Comparison of ENCODE assay signal across 26 cellular contexts in the genomic region with DNA sequence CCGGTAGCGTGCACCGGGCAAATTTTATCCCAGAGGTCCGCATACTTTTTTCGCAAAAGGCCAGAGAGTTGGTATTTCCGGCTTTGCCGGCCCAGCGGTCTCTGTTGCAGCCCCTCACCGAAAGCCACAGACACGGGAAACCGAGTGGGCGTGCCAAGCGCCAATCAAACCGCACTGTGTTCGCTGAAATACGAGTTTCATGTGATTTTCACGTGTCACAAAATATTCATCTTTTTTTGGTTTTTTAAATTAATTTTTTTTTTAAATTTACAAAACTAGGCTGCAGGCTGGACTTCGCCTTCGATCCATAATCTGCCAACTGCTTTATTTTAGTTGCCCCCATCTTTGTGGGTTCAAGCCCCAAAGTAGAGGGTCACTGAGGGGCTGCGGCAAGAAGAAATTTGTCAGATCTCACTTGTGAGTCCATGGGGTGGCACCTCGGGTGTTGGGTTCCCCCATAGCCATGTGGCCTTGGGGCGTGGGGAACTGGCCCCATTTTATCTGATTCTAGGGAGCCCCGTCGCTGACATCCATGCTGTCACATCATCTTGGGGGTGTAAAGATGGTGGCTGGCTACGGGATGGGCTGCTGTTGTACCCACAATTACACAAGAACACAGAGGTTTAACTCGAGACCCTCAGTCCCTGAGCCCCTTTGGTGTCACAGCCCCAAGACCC. TPM values are rescaled to one million over a fixed set of nuclear protein-coding genes. Genes with fewer than 3 reads are reported as not detected.
A peak's percentile ranks its signal among the peaks of the same experiment; 100 is the strongest.
DNase-seq lines count a peak whose midpoint lies in the region; ATAC-seq, FAIRE-seq and TF ChIP-seq lines count a peak whose summit lies in the region.
"Had no signal": no experiment of that assay in that cellular context is flagged by ENCODE, and none has a peak within 500 bp of the region (broad histone marks: within the 10 kb centered on the region; RNA-seq: fewer than 3 reads in every experiment).

No MANE protein-coding gene starts in this region.

- FAIRE-seq in kidney (lab: Jason Lieb, UNC) = no peak
- FAIRE-seq: A204.1, GM12878, GM12892, GM18507 had no signal

- no peak overlapping the region for H3K4ac ChIP-seq in IMR-90 (ENCODE audit: low read depth, low read length)

- intact Hi-C loops in IMR-90 (cut with micrococcal nuclease) = no loop called here
- intact Hi-C loops in kidney (cut with DNase I) = no loop called here

- H4K91ac ChIP-seq in IMR-90 (ENCODE audit: insufficient read depth, low read depth, low read length) = no peak overlapping the region

- 99% methylated on average over 11 of the region's 26 CpGs; no CpG with 5 or more reads in 1 of the 2 experiments for WGBS in IMR-90 (ENCODE audit: extremely low coverage in 2 of 2, insufficient read length in 1 of 2), 2 experiments

- H3K27ac ChIP-seq in IMR-90 (ENCODE audit: insufficient read depth, low read length) (no peak overlapping the region), kidney (ENCODE audit: low read depth in 2 of 2, low read length in 2 of 2) (no peak overlapping the region), osteoblast (ENCODE audit: low read depth, low read length) (no peak overlapping the region)
- H3K27ac ChIP-seq: BLaER1 had no signal

- H4K20me1 ChIP-seq in IMR-90 (ENCODE audit: insufficient read depth, low read length) (no peaks in the 10 kb centered on the region), osteoblast (ENCODE audit: insufficient read depth, low read length) (no peaks in the 10 kb centered on the region)
- H4K20me1 ChIP-seq: BLaER1 had no signal

- 0 out of 4 replicates have a peak, but pooled peaks cover 0 to 3% of the 10 kb centered on the region in 2 experiments for H3K79me1 ChIP-seq in IMR-90 (ENCODE audit: low read depth in 1 of 2, low read length in 2 of 2)

- no peak overlapping the region for H2BK15ac ChIP-seq in IMR-90 (ENCODE audit: low read depth, low read length)

- TF ChIP-seq CTCF in IMR-90 (conservative IDR thresholded peaks at IDR 0.05; ENCODE audit: low read depth, low read length) (no peak), kidney (IDR thresholded peaks at IDR 0.05; ENCODE audit: borderline replicate concordance, extremely low read depth, insufficient read depth) (no peak), osteoblast (IDR thresholded peaks at IDR 0.05; ENCODE audit: extremely low read depth, low read depth, low read length) (no peak)

- no peak overlapping the region for H4K8ac ChIP-seq in IMR-90 (ENCODE audit: low read depth in 2 of 2, low read length in 2 of 2)

- H3K36me3 ChIP-seq in IMR-90 (ENCODE audit: control insufficient read depth, insufficient read depth, low read length) = peaks cover 12% of the 10 kb centered on the region; the same call in 1 of the 2 replicates
- H3K36me3 ChIP-seq in kidney (ENCODE audit: control insufficient read depth in 1 of 2, insufficient read depth in 2 of 2, low read length in 2 of 2) = no peaks in the 10 kb centered on the region
- no peaks in the 10 kb centered on the region for H3K36me3 ChIP-seq in osteoblast (ENCODE audit: insufficient read depth, low read length)
- H3K36me3 ChIP-seq: BE2C had no signal

- H2AFZ ChIP-seq in IMR-90 (replicated peaks; ENCODE audit: low read length, poor library complexity) (no peak overlapping the region), osteoblast (ENCODE audit: low read length) (no peak overlapping the region)

- no peak overlapping the region for H3K14ac ChIP-seq in IMR-90 (replicated peaks; ENCODE audit: low read depth, low read length)

- 0 out of 2 replicates have a peak overlapping the region, but pooled peaks have one; percentile 15 for H2AK5ac ChIP-seq in IMR-90 (ENCODE audit: low read depth, low read length)

- peaks cover 3% of the 10 kb centered on the region for H3K9me1 ChIP-seq in IMR-90 (ENCODE audit: insufficient read depth, low read length)

- H3K4me3 ChIP-seq in IMR-90 (ENCODE audit: insufficient read depth, low read depth, low read length) (no peak overlapping the region), kidney (ENCODE audit: low read length in 2 of 2) (no peak overlapping the region), osteoblast (ENCODE audit: insufficient read depth, low read length) (no peak overlapping the region)
- H3K4me3 ChIP-seq: BLaER1, GM12878 had no signal

- POLR2A ChIA-PET in IMR-90 (lab: Charles Lee; ENCODE audit: unreplicated experiment) = no interaction called here

- no peak overlapping the region for H2BK20ac ChIP-seq in IMR-90 (ENCODE audit: low read depth, low read length)

- no peak for TF ChIP-seq POLR2A in IMR-90 (IDR thresholded peaks at IDR 0.05; ENCODE audit: low read depth, low read length)

- CTCF ChIA-PET in IMR-90 (lab: Yijun Ruan, JAX) = no interaction called here

- no peak overlapping the region for H3K9ac ChIP-seq in IMR-90 (ENCODE audit: low read depth, low read length)
- no peak overlapping the region for H3K9ac ChIP-seq in kidney (ENCODE audit: low read length in 2 of 2)
- H3K9ac ChIP-seq: BLaER1 had no signal

- peaks cover 6% of the 10 kb centered on the region for H3K4me1 ChIP-seq in IMR-90 (ENCODE audit: control insufficient read depth, insufficient read depth, low read length)
- H3K4me1 ChIP-seq in kidney (ENCODE audit: control insufficient read depth in 1 of 2, insufficient read depth in 1 of 2, low read depth in 1 of 2, low read length in 2 of 2) = peaks cover 0 to 8% of the 10 kb centered on the region in 2 donors
- H3K4me1 ChIP-seq in osteoblast (ENCODE audit: insufficient read depth, low read length) = peaks cover 8% of the 10 kb centered on the region
- H3K4me1 ChIP-seq: BE2C had no signal

- H3K9me3 ChIP-seq in IMR-90 (ENCODE audit: control insufficient read depth, insufficient read depth, low read length) (no peaks in the 10 kb centered on the region), kidney (ENCODE audit: control insufficient read depth in 1 of 2, low read length in 2 of 2) (no peaks in the 10 kb centered on the region), osteoblast (ENCODE audit: low read depth, low read length) (no peaks in the 10 kb centered on the region)
- H3K9me3 ChIP-seq: BE2C had no signal

- dilution Hi-C loops in IMR-90 (cut with HindIII; ENCODE audit: low sequenced_read_pairs, unreplicated experiment) = no loop called here

- ATAC-seq in IMR-90 (ENCODE audit: low read depth) (no peak), HG02678 (IDR thresholded peaks at IDR 0.05; ENCODE audit: unreplicated experiment) (no peak)
- ATAC-seq: GM12878 had no signal

- H3K18ac ChIP-seq in IMR-90 (ENCODE audit: low read depth, low read length) = no peak overlapping the region

- no peak overlapping the region for H3K56ac ChIP-seq in IMR-90 (ENCODE audit: extremely low read depth, insufficient read depth, low read length)

- no peaks in the 10 kb centered on the region for H3K27me3 ChIP-seq in IMR-90 (ENCODE audit: control insufficient read depth, insufficient read depth, low read length)
- H3K27me3 ChIP-seq in osteoblast (ENCODE audit: insufficient read depth, low read length) = no peaks in the 10 kb centered on the region
- H3K27me3 ChIP-seq: BE2C, BLaER1 had no signal

- no peak overlapping the region for H2AK9ac ChIP-seq in IMR-90 (replicated peaks; ENCODE audit: low read depth, low read length, poor library complexity)

- TF ChIP-seq RAD21 in IMR-90 (IDR thresholded peaks at IDR 0.05; ENCODE audit: low read length) = no peak

- in situ Hi-C loops in IMR-90 (cut with MboI; ENCODE audit: low sequenced_read_pairs) = no loop called here

- no peaks in the 10 kb centered on the region for H3K79me2 ChIP-seq in osteoblast (ENCODE audit: insufficient read depth, low read length)

- no peak for DNase-seq in IMR-90
- peak; percentile 60 for DNase-seq in kidney
- peak; percentile 50 for DNase-seq in osteoblast (ENCODE audit: insufficient read length, low spot score, missing footprints)
- DNase-seq in NCI-H748 treated with DMSO at 0.1 percent for 48 hours (lab: John Stamatoyannopoulos, UW) = no peak
- DNase-seq: 8988T; ACHN; BE2C; C1 segment of cervical spinal cord; CD4-positive, alpha-beta memory T cell; CD4-positive, CD25-positive, alpha-beta regulatory T cell; CD8-positive, alpha-beta memory T cell; COR-L47; DMS 273 treated with DMSO at 0.1 percent for 48 hours; DMS153; DMS53; DMS79; DND-41; EL; GDM1 had no signal

- no peak overlapping the region for H2BK120ac ChIP-seq in IMR-90 (ENCODE audit: low read depth, low read length)

- BruUV-seq in IMR-90 (replicated peaks; lab: Mats Ljungman, UMichigan) = no TSS peak

- no peak overlapping the region for H2BK5ac ChIP-seq in IMR-90 (ENCODE audit: low read depth, low read length, poor library complexity, severe bottlenecking)

- H4K5ac ChIP-seq in IMR-90 (ENCODE audit: low read depth, low read length) = no peak overlapping the region

- no peak overlapping the region for H3K23ac ChIP-seq in IMR-90 (ENCODE audit: low read depth, low read length)

- H3K4me2 ChIP-seq in IMR-90 (ENCODE audit: low read depth, low read length) (no peak overlapping the region), osteoblast (ENCODE audit: insufficient read depth, low read length) (no peak overlapping the region)
- H3K4me2 ChIP-seq: BLaER1 had no signal

TF ChIP-seq in IMR-90, 13 proteins besides CTCF, POLR2A, EP300 and RAD21:
- TF ChIP-seq RFX5 (IDR thresholded peaks at IDR 0.05; ENCODE audit: low read depth, low read length) = no peak
- no peak for TF ChIP-seq CEBPB (IDR thresholded peaks at IDR 0.05; ENCODE audit: low read depth, low read length)
- TF ChIP-seq MAFK (IDR thresholded peaks at IDR 0.05; ENCODE audit: low read depth, low read length) = no peak
- no peak for TF ChIP-seq MXI1 (IDR thresholded peaks at IDR 0.05; ENCODE audit: borderline replicate concordance, low read depth, low read length)

RNA-seq across cellular contexts. Expression of gene SLC45A1, which starts 20.8 kb away (rescaled TPM):
- 0.72 and 0.83 TPM in 2 replicates for total RNA-seq in IMR-90 (2012; rRNA removed)
- polyA plus RNA-seq in IMR-90 (2012; rRNA removed) = 3.1 and 3.9 TPM in 2 replicates
- polyA plus RNA-seq in IMR-90 (2012; cell fraction: cytosol; rRNA removed) = 3.4 and 7.6 TPM in 2 replicates
- 2.9 and 7.4 TPM in 2 replicates for polyA plus RNA-seq in IMR-90 (2012; cell fraction: nucleus; rRNA removed; ENCODE audit: low replicate concordance)
- 1.8 TPM for total RNA-seq in kidney
- 9.2 TPM for polyA plus RNA-seq in kidney (ENCODE audit: insufficient read depth, low read depth, low replicate concordance)
- 1.8 and 2.4 TPM in 2 replicates for total RNA-seq in osteoblast
- polyA plus RNA-seq: CD14-positive monocyte had no signal

Comparison
In these comparisons a context has a peak if more than half of its experiments do, and no peak if none do; other contexts are left out.
1. DNase-seq: peak in kidney (single experiment) and osteoblast (single experiment); none in IMR-90 (single experiment) and NCI-H748 treated with DMSO at 0.1 percent for 48 hours (single experiment).